ENCODE assay signal across 8 cellular contexts in genomic region chrX:74537011-74537390, GRCh38.
DNase-seq lines count a peak whose midpoint lies in the region; ATAC-seq, FAIRE-seq and TF ChIP-seq lines count a peak whose summit lies in the region.

No MANE protein-coding gene starts in this region.

- TF ChIP-seq CTCF in fibroblast of pulmonary artery (IDR thresholded peaks at IDR 0.05; ENCODE audit: low read length, missing control alignments), result no peak
- TF ChIP-seq CTCF in prostate gland (IDR thresholded peaks at IDR 0.05), result no peak

- POLR2A ChIA-PET in T-cell (lab: Charles Lee), result no interaction called here

- H3K36me3 ChIP-seq in prostate gland, result no peaks in the 10 kb centered on the region

- no peaks in the 10 kb centered on the region for H3K4me1 ChIP-seq in prostate gland (replicated peaks)

- 28% methylated on average over 2 of the region's 10 CpGs for WGBS in prostate gland

- CTCF ChIA-PET in T-cell (lab: Charles Lee), result no interaction called here

- no peaks in the 10 kb centered on the region for H3K36me3 Mint-ChIP-seq in T-cell

- H3K4me1 Mint-ChIP-seq in T-cell, result peaks cover 12 to 23% (median 13%) of the 10 kb centered on the region in 3 donors

- no peaks in the 10 kb centered on the region for H3K27me3 ChIP-seq in prostate gland (replicated peaks; ENCODE audit: insufficient read depth)

- intact Hi-C loops in prostate gland (cut with DNase I), result loop anchor here (5.0 to 10.0 kb wide), 2 partner anchors 112 to 155 kb away; partner anchors contain the start of gene SLC16A2

- H3K4me3 Mint-ChIP-seq in T-cell, result peak overlapping the region; percentile 79 to 85 (median 82)

- H3K4me3 ChIP-seq in fibroblast of pulmonary artery (replicated peaks; ENCODE audit: low read depth, low read length) (peak overlapping the region; percentile 48), prostate gland (peak overlapping the region; percentile 27 to 39)

- ATAC-seq in T-cell (replicated peaks in 1 of 4), result no peak
- ATAC-seq in GM21717 (IDR thresholded peaks at IDR 0.05; ENCODE audit: unreplicated experiment), result no peak

- TF ChIP-seq POLR2A in prostate gland (IDR thresholded peaks at IDR 0.05), result no peak

- peaks cover 0 to 10% of the 10 kb centered on the region in 2 donors for H3K27me3 Mint-ChIP-seq in T-cell

- FAIRE-seq in urothelium cell line (lab: Jason Lieb, UNC), result no peak

- H3K27ac Mint-ChIP-seq in T-cell, result peak overlapping the region in 1 of 2 donors; percentile 71

- H3K9me3 ChIP-seq in prostate gland, result no peaks in the 10 kb centered on the region

- peak overlapping the region; percentile 75 to 77 for H3K27ac ChIP-seq in prostate gland

- DNase-seq in GM03348 (ENCODE audit: low spot score) (peak; percentile 23), T-cell (no peak), fibroblast of pulmonary artery (ENCODE audit: low read depth) (peak; percentile 60), prostate gland (ENCODE audit: low spot score) (no peak), urothelium cell line (ENCODE audit: low spot score) (no peak), HuH-7.5 (ENCODE audit: low spot score) (no peak), HCEC 1CT (no peak)

- no peaks in the 10 kb centered on the region for H3K9me3 Mint-ChIP-seq in T-cell

Comparison
In these comparisons a context has a peak if more than half of its experiments do, and no peak if none do; other contexts are left out.
1. DNase-seq: peak in GM03348 (single experiment) and fibroblast of pulmonary artery (single experiment); none in T-cell (0 of 34), prostate gland (single experiment), urothelium cell line (single experiment), HuH-7.5 (single experiment) and HCEC 1CT (single experiment).